Comparison of ENCODE assay signal across 1 cellular context in the genomic region with DNA sequence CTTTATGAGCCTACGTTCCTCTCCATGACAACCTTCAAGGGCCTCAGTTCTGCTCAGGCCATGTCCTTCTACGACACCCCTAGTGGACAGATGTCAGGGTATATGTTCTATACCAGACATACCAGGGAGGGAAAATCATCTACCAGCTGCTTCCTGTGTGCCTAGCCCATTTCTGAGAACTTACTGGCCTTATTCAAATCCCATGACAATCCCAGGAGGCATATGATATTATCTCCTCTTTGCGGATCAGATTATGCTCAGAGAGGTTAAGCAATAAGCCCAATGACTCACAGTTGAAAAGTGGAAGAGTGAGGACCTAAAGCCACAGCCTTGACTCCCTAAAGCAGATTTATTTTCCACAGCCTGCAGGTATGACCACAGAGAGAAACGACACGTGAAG.
TF ChIP-seq lines count a peak whose summit lies in the region.

No MANE protein-coding gene starts in this region.

TF ChIP-seq in HEK293, 187 proteins besides CTCF, POLR2A, EP300 and RAD21 (continued from another document):
- TF ChIP-seq HOXD13 (CRISPR knock-in tag; IDR thresholded peaks at IDR 0.05; ENCODE audit: borderline replicate concordance) (no peak), ZXDB (tag by site-specific recombination; IDR thresholded peaks at IDR 0.05) (no peak), ZNF621 (tag by site-specific recombination; IDR thresholded peaks at IDR 0.05) (no peak), ZNF596 (tag by site-specific recombination; IDR thresholded peaks at IDR 0.05) (no peak)
